In genomic region chr12:45216297-45216982, GRCh38 we compare ENCODE assay signal across 8 cellular contexts. TPM values are rescaled to one million over a fixed set of nuclear protein-coding genes. Genes with fewer than 3 reads are reported as not detected.
DNase-seq lines count a peak whose midpoint lies in the region; ATAC-seq and TF ChIP-seq lines count a peak whose summit lies in the region.

No MANE protein-coding gene starts in this region.

- peak; percentile 70 for DNase-seq in OCI-LY7 (ENCODE audit: low spot score)
- DNase-seq in activated gamma-delta T cell treated with Interleukin-2 at 50 U/mL for 16 hours: peak; percentile 31
- DNase-seq in glutamatergic neuron: peak; percentile 79
- DNase-seq in osteocyte (ENCODE audit: extremely low spot score, unreplicated experiment): peak; percentile 85
- DNase-seq in upper lobe of left lung: peak; percentile 69 to 92

- H3K9me3 Mint-ChIP-seq in glutamatergic neuron (ENCODE audit: unreplicated experiment) (peaks cover 8% of the 10 kb centered on the region), osteocyte (ENCODE audit: unreplicated experiment) (no peaks in the 10 kb centered on the region)

- 1 to 2% methylated on average over 16 to 43 of the region's 62 CpGs for WGBS in upper lobe of left lung, 2 donors

- H3K27ac ChIP-seq in ACC112 (ENCODE audit: low read depth, low read length) (peak overlapping the region; percentile 78), OCI-LY7 (ENCODE audit: low read depth, low read length, poor library complexity, severe bottlenecking) (peak overlapping the region; percentile 90), upper lobe of left lung (peak overlapping the region; percentile 90 to 98 (median 96))

- H3K27ac Mint-ChIP-seq in glutamatergic neuron (ENCODE audit: unreplicated experiment): peak overlapping the region; percentile 92
- peak overlapping the region; percentile 99 for H3K27ac Mint-ChIP-seq in osteocyte (ENCODE audit: unreplicated experiment)

- TF ChIP-seq POLR2A in GM18505 (IDR thresholded peaks at IDR 0.05; ENCODE audit: borderline replicate concordance, extremely low read depth, insufficient read depth, insufficient read length) (no peak), upper lobe of left lung (IDR thresholded peaks at IDR 0.05) (no peak)

- no TSS peak for BruUV-seq in OCI-LY7 (replicated peaks; lab: Mats Ljungman, UMichigan)

- POLR2A ChIA-PET in OCI-LY7 (lab: Charles Lee): interaction anchor here (0.5 to 1.1 kb wide), 4 partner anchors 10 to 653 kb away, joined by 3 to 5 read pairs (median 4); no protein-coding TSS in a partner anchor

- H3K4me2 ChIP-seq in OCI-LY7 (ENCODE audit: low read length): peak overlapping the region; percentile 91

- peaks cover 53% of the 10 kb centered on the region for H3K79me2 ChIP-seq in ACC112 (ENCODE audit: control insufficient read depth, insufficient read depth, low read length, unreplicated experiment)
- H3K79me2 ChIP-seq in OCI-LY7 (ENCODE audit: insufficient read depth, low read depth, low read length): peaks cover 31% of the 10 kb centered on the region

- H3K4me3 ChIP-seq in ACC112 (ENCODE audit: low read depth, low read length) (peak overlapping the region; percentile 88), OCI-LY7 (ENCODE audit: low read depth, low read length, poor library complexity, severe bottlenecking) (peak overlapping the region; percentile 90), upper lobe of left lung (peak overlapping the region; percentile 38 to 86 (median 71))

- no peaks in the 10 kb centered on the region for H3K27me3 ChIP-seq in ACC112 (ENCODE audit: insufficient read depth, low read length)
- no peaks in the 10 kb centered on the region for H3K27me3 ChIP-seq in upper lobe of left lung

- H3K9me3 ChIP-seq in OCI-LY7 (ENCODE audit: low read length): no peaks in the 10 kb centered on the region
- H3K9me3 ChIP-seq in upper lobe of left lung: no peaks in the 10 kb centered on the region

- ATAC-seq in GM18505 (IDR thresholded peaks at IDR 0.05; ENCODE audit: unreplicated experiment): peak; percentile 37
- peak; percentile 56 for ATAC-seq in HG03045 (IDR thresholded peaks at IDR 0.05; ENCODE audit: unreplicated experiment)
- peak; percentile 78 to 82 for ATAC-seq in upper lobe of left lung (ENCODE audit: low FRiP score in 2 of 2)

- H3K36me3 Mint-ChIP-seq in glutamatergic neuron (ENCODE audit: unreplicated experiment) (no peaks in the 10 kb centered on the region), osteocyte (ENCODE audit: unreplicated experiment) (peaks cover 3% of the 10 kb centered on the region)

- H3K4me3 Mint-ChIP-seq in glutamatergic neuron (ENCODE audit: unreplicated experiment) (peak overlapping the region; percentile 96), osteocyte (ENCODE audit: unreplicated experiment) (peak overlapping the region; percentile 99)

- H3K4me1 Mint-ChIP-seq in glutamatergic neuron (ENCODE audit: low read depth, unreplicated experiment) (peaks cover 12% of the 10 kb centered on the region), osteocyte (ENCODE audit: unreplicated experiment) (peaks cover 39% of the 10 kb centered on the region)

- no peaks in the 10 kb centered on the region for H3K9me2 ChIP-seq in OCI-LY7 (ENCODE audit: insufficient read depth, low read length)

- intact Hi-C loops in OCI-LY7 (cut with micrococcal nuclease; ENCODE audit: unreplicated experiment): loop anchor here (1.0 to 10.0 kb wide), 4 partner anchors 512 to 1168 kb away; partner anchors contain the start of gene SCAF11

- CTCF ChIA-PET in OCI-LY7 (lab: Charles Lee; ENCODE audit: unreplicated experiment): no interaction called here

- H3K36me3 ChIP-seq in ACC112 (ENCODE audit: insufficient read depth, low read length) (no peaks in the 10 kb centered on the region), OCI-LY7 (ENCODE audit: insufficient read depth, low read length) (no peaks in the 10 kb centered on the region), upper lobe of left lung (no peaks in the 10 kb centered on the region)

- H3K27me3 Mint-ChIP-seq in glutamatergic neuron (ENCODE audit: unreplicated experiment) (peaks cover 12% of the 10 kb centered on the region), osteocyte (ENCODE audit: unreplicated experiment) (no peaks in the 10 kb centered on the region)

- no peak for TF ChIP-seq EP300 in upper lobe of left lung (IDR thresholded peaks at IDR 0.05)

- H3K4me1 ChIP-seq in ACC112 (ENCODE audit: control insufficient read depth, insufficient read depth, low read length, unreplicated experiment): peaks cover 24% of the 10 kb centered on the region
- peaks cover 19% of the 10 kb centered on the region for H3K4me1 ChIP-seq in OCI-LY7 (ENCODE audit: insufficient read depth, low read length, poor library complexity, severe bottlenecking)
- H3K4me1 ChIP-seq in upper lobe of left lung: peaks cover 12 to 37% (median 15%) of the 10 kb centered on the region in 4 donors

- H4K20me1 ChIP-seq in OCI-LY7 (ENCODE audit: insufficient read depth, low read length): peaks cover 10% of the 10 kb centered on the region; the same call in 1 of the 2 replicates

- H2AFZ ChIP-seq in ACC112 (ENCODE audit: low read length, unreplicated experiment) (peak overlapping the region; percentile 58), OCI-LY7 (ENCODE audit: low read length) (peak overlapping the region; percentile 98)

- TF ChIP-seq CTCF in OCI-LY7 (conservative IDR thresholded peaks at IDR 0.05; ENCODE audit: low read length) (peak; percentile 57), glutamatergic neuron (IDR thresholded peaks at IDR 0.05; ENCODE audit: partially characterized antibody, unreplicated experiment) (peak; percentile 53), osteocyte (IDR thresholded peaks at IDR 0.05) (peak; percentile 43), upper lobe of left lung (IDR thresholded peaks at IDR 0.05) (peak; percentile 18 to 47 (median 34))

RNA-seq across cellular contexts. Expression of gene ANO6, which starts 0.5 kb away (rescaled TPM):
- 11.9 and 15.0 TPM in 2 replicates for total RNA-seq in OCI-LY7 (2014; rRNA removed; shearing (Covaris generic))
- total RNA-seq in OCI-LY7 (2022): 17.7 and 19.7 TPM in 2 replicates
- total RNA-seq in glutamatergic neuron (ENCODE audit: unreplicated experiment): 35.9 TPM
- total RNA-seq in osteocyte: 65.5 TPM in 2 replicates
- total RNA-seq in upper lobe of left lung: 10 to 100 TPM; 26.2 to 83.7 (median 57.9) TPM

Comparison
In these comparisons a context has a peak if more than half of its experiments do, and no peak if none do; other contexts are left out.
1. Peak in every context shown above with its lines: DNase-seq, ATAC-seq, H3K4me3 ChIP-seq and H3K27ac ChIP-seq.
2. DNase-seq: peak in every context shown above with its lines; median percentile 85 in osteocyte; 80 in upper lobe of left lung; 79 in glutamatergic neuron; 70 in OCI-LY7; 31 in activated gamma-delta T cell treated with Interleukin-2 at 50 U/mL for 16 hours.